In the genomic region with DNA sequence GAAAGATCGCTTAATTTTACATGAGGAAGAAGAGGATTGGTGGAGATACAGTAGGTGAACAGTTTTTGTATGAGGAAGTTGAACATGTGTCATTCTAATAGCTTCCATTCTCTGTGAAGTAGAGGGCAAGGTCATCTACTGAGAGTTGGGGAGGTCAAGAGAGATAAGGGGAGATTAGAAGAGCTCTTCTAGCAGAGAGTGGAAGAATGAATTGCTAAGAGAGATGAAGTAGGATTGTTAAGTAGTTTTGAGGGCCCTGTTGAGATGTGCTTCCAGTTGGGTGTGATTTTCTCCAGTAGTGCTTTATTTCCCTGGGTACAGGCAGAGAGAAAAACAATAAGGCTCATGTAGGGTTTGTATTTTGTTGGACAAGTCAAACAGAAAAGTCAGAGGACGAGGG, we compare ENCODE assay signal across 18 cellular contexts.
DNase-seq lines count a peak whose midpoint lies in the region; ATAC-seq lines count a peak whose summit lies in the region.
"Had no signal": no experiment of that assay in that cellular context is flagged by ENCODE, and none has a peak within 500 bp of the region (broad histone marks: within the 10 kb centered on the region; RNA-seq: fewer than 3 reads in every experiment).

No MANE protein-coding gene starts in this region.

- no peak for DNase-seq in activated naive CD8-positive, alpha-beta T cell treated with anti-CD3 and anti-CD28 coated beads, Interleukin-2, amount 50 U/mL, for 24 hours
- peak; percentile 22 for DNase-seq in OCI-M1 (lab: John Stamatoyannopoulos, UW)
- no peak for DNase-seq in NK-92 treated with Interleukin-12 subunit alpha and Interleukin-12 subunit beta, amount 100 ng/mL, for 24 hours (lab: John Stamatoyannopoulos, UW)
- no peak for DNase-seq in stimulated activated CD8-positive, alpha-beta memory T cell treated with anti-CD3 and anti-CD28 coated beads, Interleukin-4, amount 100 ng/mL, for 48 hours
- DNase-seq: ACHN, C1 segment of cervical spinal cord, GDM1, H7, HFFc6, NCI-H1092 treated with DMSO at 0.1 percent for 48 hours, NCI-H146, NCI-H2029 treated with DMSO at 0.1 percent for 48 hours, NCI-H748 treated with DMSO at 0.1 percent for 48 hours, SHP77 had no signal

- no peak for ATAC-seq in activated naive CD8-positive, alpha-beta T cell treated with anti-CD3 and anti-CD28 coated beads, Interleukin-2, amount 50 U/mL, for 24 hours
- no peak for ATAC-seq in HG03469 (IDR thresholded peaks at IDR 0.05; ENCODE audit: unreplicated experiment)

- H3K4me3 Mint-ChIP-seq in activated naive CD8-positive, alpha-beta T cell, result no peak overlapping the region
- no peak overlapping the region for H3K4me3 Mint-ChIP-seq in activated naive CD8-positive, alpha-beta T cell treated with anti-CD3 and anti-CD28 coated beads, Interleukin-2, amount 50 U/mL, for 24 hours
- H3K4me3 Mint-ChIP-seq in dendritic cell treated with granulocyte-macrophage colony-stimulating factor and Interleukin-4, amounts not matched to agents 40 ng/mL and 50 ng/mL, for 4 days, result no peak overlapping the region
- H3K4me3 Mint-ChIP-seq: HFFc6 had no signal

- H3K9me3 Mint-ChIP-seq in activated naive CD8-positive, alpha-beta T cell (ENCODE audit: low read depth), result no peaks in the 10 kb centered on the region
- H3K9me3 Mint-ChIP-seq in activated naive CD8-positive, alpha-beta T cell treated with anti-CD3 and anti-CD28 coated beads, Interleukin-2, amount 50 U/mL, for 24 hours, result no peaks in the 10 kb centered on the region
- H3K9me3 Mint-ChIP-seq in dendritic cell treated with granulocyte-macrophage colony-stimulating factor and Interleukin-4, amounts not matched to agents 40 ng/mL and 50 ng/mL, for 4 days, result no peaks in the 10 kb centered on the region
- H3K9me3 Mint-ChIP-seq: HFFc6, IgD-negative memory B cell had no signal

- peak overlapping the region; percentile 29 for H3K27ac Mint-ChIP-seq in activated naive CD8-positive, alpha-beta T cell
- no peak overlapping the region for H3K27ac Mint-ChIP-seq in activated naive CD8-positive, alpha-beta T cell treated with anti-CD3 and anti-CD28 coated beads, Interleukin-2, amount 50 U/mL, for 24 hours
- H3K27ac Mint-ChIP-seq in dendritic cell treated with granulocyte-macrophage colony-stimulating factor and Interleukin-4, amounts not matched to agents 40 ng/mL and 50 ng/mL, for 4 days, result peak overlapping the region; percentile 5
- H3K27ac Mint-ChIP-seq: HFFc6 had no signal

- peaks cover 73% of the 10 kb centered on the region for H3K4me1 Mint-ChIP-seq in activated naive CD8-positive, alpha-beta T cell (ENCODE audit: low read depth)
- H3K4me1 Mint-ChIP-seq in activated naive CD8-positive, alpha-beta T cell treated with anti-CD3 and anti-CD28 coated beads, Interleukin-2, amount 50 U/mL, for 24 hours, result peaks cover 66% of the 10 kb centered on the region
- H3K4me1 Mint-ChIP-seq in dendritic cell treated with granulocyte-macrophage colony-stimulating factor and Interleukin-4, amounts not matched to agents 40 ng/mL and 50 ng/mL, for 4 days (ENCODE audit: low read depth), result peaks cover 46% of the 10 kb centered on the region

- intact Hi-C loops in dendritic cell treated with granulocyte-macrophage colony-stimulating factor and Interleukin-4, amounts not matched to agents 40 ng/mL and 50 ng/mL, for 4 days (cut with micrococcal nuclease), result loop anchor here (10.0 kb wide), 1 partner anchor 683 kb away; a partner anchor contains a TSS

- H3K36me3 Mint-ChIP-seq in activated naive CD8-positive, alpha-beta T cell, result peaks cover 6% of the 10 kb centered on the region
- peaks cover 54% of the 10 kb centered on the region for H3K36me3 Mint-ChIP-seq in activated naive CD8-positive, alpha-beta T cell treated with anti-CD3 and anti-CD28 coated beads, Interleukin-2, amount 50 U/mL, for 24 hours (ENCODE audit: low read depth)
- peaks cover 60% of the 10 kb centered on the region for H3K36me3 Mint-ChIP-seq in dendritic cell treated with granulocyte-macrophage colony-stimulating factor and Interleukin-4, amounts not matched to agents 40 ng/mL and 50 ng/mL, for 4 days (ENCODE audit: low read depth)

- H3K27me3 Mint-ChIP-seq in activated naive CD8-positive, alpha-beta T cell, result no peaks in the 10 kb centered on the region
- H3K27me3 Mint-ChIP-seq in activated naive CD8-positive, alpha-beta T cell treated with anti-CD3 and anti-CD28 coated beads, Interleukin-2, amount 50 U/mL, for 24 hours, result no peaks in the 10 kb centered on the region
- H3K27me3 Mint-ChIP-seq in dendritic cell treated with granulocyte-macrophage colony-stimulating factor and Interleukin-4, amounts not matched to agents 40 ng/mL and 50 ng/mL, for 4 days, result no peaks in the 10 kb centered on the region
- H3K27me3 Mint-ChIP-seq: IgD-negative memory B cell had no signal
